In the genomic region with DNA sequence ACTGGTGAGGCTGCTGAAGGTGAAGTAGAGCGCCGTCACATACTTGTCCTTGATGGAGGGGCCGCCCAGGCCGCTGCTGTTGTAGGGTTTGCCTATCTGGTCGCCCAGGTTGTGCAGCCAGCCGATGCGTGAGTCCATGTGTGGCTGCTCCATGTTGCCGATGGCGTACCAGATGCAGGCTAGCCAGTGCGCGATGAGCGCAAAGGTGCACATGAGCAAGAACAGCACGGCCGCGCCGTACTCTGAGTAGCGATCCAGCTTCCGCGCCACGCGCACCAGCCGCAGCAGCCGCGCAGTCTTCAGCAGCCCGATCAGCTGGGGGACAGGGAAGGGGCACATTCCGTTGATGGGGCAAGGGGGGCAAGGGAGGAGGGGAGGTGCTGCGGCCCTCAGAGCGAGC, we compare ENCODE assay signal across 26 cellular contexts. TPM values are rescaled to one million over a fixed set of nuclear protein-coding genes. Genes with fewer than 3 reads are reported as not detected.
"Had no signal": no experiment of that assay in that cellular context is flagged by ENCODE, and none has a peak within 500 bp of the region (broad histone marks: within the 10 kb centered on the region; RNA-seq: fewer than 3 reads in every experiment).

No MANE protein-coding gene starts in this region.

- H3K9me3 Mint-ChIP-seq: activated CD4-positive, alpha-beta memory T cell treated with anti-CD3 and anti-CD28 coated beads, Interleukin-2, amount 10 ng/mL, durations not matched to agents 7 days and 5 days; activated CD4-positive, alpha-beta T cell treated with anti-CD3 and anti-CD28 coated beads, Interleukin-2, amount 10 ng/mL, durations not matched to agents 24 days and 14 days; activated naive CD4-positive, alpha-beta T cell treated with anti-CD3 and anti-CD28 coated beads, Interleukin-2, amount 50 U/mL, for 72 hours; activated T-helper 1 cell treated with anti-CD3 and anti-CD28 coated beads, Interleukin-12 subunit alpha, Interleukin-12 subunit beta, Interleukin-2, Interleukin-4 antibody, amounts not matched to agents 30 ng/mL and 10 ng/mL and 1 ng/mL, durations not matched to agents 14 hours and 24 hours and 36 hours; nephron; stimulated activated effector memory CD8-positive, alpha-beta T cell treated with anti-CD3 and anti-CD28 coated beads, Interleukin-12 subunit alpha, Interleukin-12 subunit beta, amount 100 ng/mL, for 72 hours; T-cell; T-helper 2 cell treated with Interferon-gamma antibody and Interleukin-4, amounts not matched to agents 5 μg/mL and 100 μg/mL, for 36 hours had no signal

- H3K27ac ChIP-seq: ascending aorta, brain microvascular endothelial cell, stomach, uterus, VCaP had no signal

- H3K9me3 ChIP-seq: ascending aorta, stomach, transverse colon, uterus had no signal

- H3K27ac Mint-ChIP-seq: activated CD4-positive, alpha-beta memory T cell treated with anti-CD3 and anti-CD28 coated beads, Interleukin-2, amount 10 ng/mL, durations not matched to agents 7 days and 5 days; activated CD4-positive, alpha-beta T cell treated with anti-CD3 and anti-CD28 coated beads, Interleukin-2, amount 10 ng/mL, durations not matched to agents 24 days and 14 days; activated naive CD4-positive, alpha-beta T cell treated with anti-CD3 and anti-CD28 coated beads, Interleukin-2, amount 50 U/mL, for 72 hours; activated T-helper 1 cell treated with anti-CD3 and anti-CD28 coated beads, Interleukin-12 subunit alpha, Interleukin-12 subunit beta, Interleukin-2, Interleukin-4 antibody, amounts not matched to agents 30 ng/mL and 10 ng/mL and 1 ng/mL, durations not matched to agents 14 hours and 24 hours and 36 hours; progenitor cell of endocrine pancreas; stimulated activated effector memory CD8-positive, alpha-beta T cell treated with anti-CD3 and anti-CD28 coated beads, Interleukin-12 subunit alpha, Interleukin-12 subunit beta, amount 100 ng/mL, for 72 hours; T-cell; T-helper 2 cell treated with Interferon-gamma antibody and Interleukin-4, amounts not matched to agents 5 μg/mL and 100 μg/mL, for 36 hours had no signal

- H3K36me3 ChIP-seq: ascending aorta, brain microvascular endothelial cell, transverse colon, uterus had no signal

- H3K4me3 Mint-ChIP-seq: activated CD4-positive, alpha-beta memory T cell treated with anti-CD3 and anti-CD28 coated beads, Interleukin-2, amount 10 ng/mL, durations not matched to agents 7 days and 5 days; activated CD4-positive, alpha-beta T cell treated with anti-CD3 and anti-CD28 coated beads, Interleukin-2, amount 10 ng/mL, durations not matched to agents 24 days and 14 days; activated T-helper 1 cell treated with anti-CD3 and anti-CD28 coated beads, Interleukin-12 subunit alpha, Interleukin-12 subunit beta, Interleukin-2, Interleukin-4 antibody, amounts not matched to agents 30 ng/mL and 10 ng/mL and 1 ng/mL, durations not matched to agents 14 hours and 24 hours and 36 hours; stimulated activated effector memory CD8-positive, alpha-beta T cell treated with anti-CD3 and anti-CD28 coated beads, Interleukin-12 subunit alpha, Interleukin-12 subunit beta, amount 100 ng/mL, for 72 hours; T-cell; T-helper 2 cell treated with Interferon-gamma antibody and Interleukin-4, amounts not matched to agents 5 μg/mL and 100 μg/mL, for 36 hours had no signal

- ATAC-seq: activated CD4-positive, CD25-positive, alpha-beta regulatory T cell treated with anti-CD3 and anti-CD28 coated beads, Interleukin-2, amount 50 U/mL, for 24 hours; activated naive CD4-positive, alpha-beta T cell treated with anti-CD3 and anti-CD28 coated beads, Interleukin-2, amount 50 U/mL, for 72 hours; esophagus mucosa; stimulated activated effector memory CD8-positive, alpha-beta T cell treated with anti-CD3 and anti-CD28 coated beads, Interleukin-12 subunit alpha, Interleukin-12 subunit beta, amount 100 ng/mL, for 72 hours; T-cell had no signal

- H3K4me1 Mint-ChIP-seq: activated CD4-positive, alpha-beta memory T cell treated with anti-CD3 and anti-CD28 coated beads, Interleukin-2, amount 10 ng/mL, durations not matched to agents 7 days and 5 days; activated CD4-positive, alpha-beta T cell treated with anti-CD3 and anti-CD28 coated beads, Interleukin-2, amount 10 ng/mL, durations not matched to agents 24 days and 14 days; stimulated activated effector memory CD8-positive, alpha-beta T cell treated with anti-CD3 and anti-CD28 coated beads, Interleukin-12 subunit alpha, Interleukin-12 subunit beta, amount 100 ng/mL, for 72 hours; T-cell had no signal

- H3K27me3 ChIP-seq: brain microvascular endothelial cell, uterus had no signal

- H3K36me3 Mint-ChIP-seq: activated naive CD4-positive, alpha-beta T cell treated with anti-CD3 and anti-CD28 coated beads, Interleukin-2, amount 50 U/mL, for 72 hours; stimulated activated effector memory CD8-positive, alpha-beta T cell treated with anti-CD3 and anti-CD28 coated beads, Interleukin-12 subunit alpha, Interleukin-12 subunit beta, amount 100 ng/mL, for 72 hours had no signal

- H3K4me3 ChIP-seq: ascending aorta, stomach, transverse colon, uterus had no signal

- DNase-seq: activated CD4-positive, alpha-beta memory T cell treated with anti-CD3 and anti-CD28 coated beads, Interleukin-2, amount 10 ng/mL, durations not matched to agents 7 days and 5 days; activated CD4-positive, alpha-beta T cell treated with anti-CD3 and anti-CD28 coated beads, Interleukin-2, amount 10 ng/mL, durations not matched to agents 24 days and 14 days; activated gamma-delta T cell; brain microvascular endothelial cell; central memory CD4-positive, alpha-beta T cell; effector memory CD4-positive, alpha-beta T cell; foreskin melanocyte; mammary epithelial cell; retina; stimulated activated CD4-positive, alpha-beta T cell treated with anti-CD3 and anti-CD28 coated beads, Interleukin-1b, Interleukin-23, amount 100 ng/mL, for 48 hours; stomach; T-cell; transverse colon; uterus had no signal

RNA-seq across cellular contexts. Expression of a gene that starts 26.6 kb away (rescaled TPM):
- total RNA-seq: ascending aorta, dermis microvascular lymphatic vessel endothelial cell had no signal

RNA-seq across cellular contexts. Expression of a gene that starts 39.3 kb away (rescaled TPM):
- total RNA-seq: myocyte had no signal
